Comparison of ENCODE assay signal across 1 cellular context in the genomic region with DNA sequence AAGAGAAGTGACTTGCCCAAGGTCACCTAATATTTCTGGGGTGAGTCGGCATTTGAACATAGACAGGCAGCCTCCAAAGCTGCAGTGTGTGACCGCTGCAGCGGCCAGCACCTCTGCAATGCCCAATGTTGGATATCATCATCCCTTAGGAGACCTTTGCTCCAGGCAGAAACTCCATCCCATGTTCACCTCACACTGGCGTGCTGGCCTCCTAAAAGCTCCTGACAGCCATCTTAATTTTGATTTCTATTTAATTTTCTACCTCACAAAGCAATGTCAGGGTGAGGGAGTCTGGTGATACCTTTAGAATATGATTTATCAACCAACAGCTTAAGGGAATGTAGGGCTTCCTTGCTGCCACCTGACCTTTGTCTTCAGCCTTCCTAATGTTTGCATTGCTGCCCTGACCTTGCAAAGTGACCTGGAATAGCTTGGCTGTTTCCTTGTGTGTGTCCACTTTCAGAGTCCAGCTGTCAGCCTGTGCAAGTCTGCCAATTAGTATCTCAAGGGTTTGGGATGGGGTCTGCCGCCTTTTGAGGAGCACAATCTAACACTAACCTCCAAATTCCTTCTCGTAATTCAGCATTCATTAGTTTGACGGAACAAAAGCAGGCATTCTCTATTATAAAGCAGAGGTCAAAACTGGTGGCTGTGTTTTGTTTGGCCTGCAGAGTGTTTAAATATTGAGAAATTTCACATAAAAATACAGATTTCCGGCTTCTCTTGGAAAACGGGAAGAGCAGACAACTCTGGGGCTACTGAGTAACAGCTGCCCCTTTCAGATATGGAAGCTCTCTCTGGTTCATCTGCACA.
A peak's percentile ranks its signal among the peaks of the same experiment; 100 is the strongest.
TF ChIP-seq lines count a peak whose summit lies in the region.

No MANE protein-coding gene starts in this region.

TF ChIP-seq in liver, 16 proteins besides CTCF, POLR2A, EP300 and RAD21 (continued from another document):
- TF ChIP-seq, protein P1, sequence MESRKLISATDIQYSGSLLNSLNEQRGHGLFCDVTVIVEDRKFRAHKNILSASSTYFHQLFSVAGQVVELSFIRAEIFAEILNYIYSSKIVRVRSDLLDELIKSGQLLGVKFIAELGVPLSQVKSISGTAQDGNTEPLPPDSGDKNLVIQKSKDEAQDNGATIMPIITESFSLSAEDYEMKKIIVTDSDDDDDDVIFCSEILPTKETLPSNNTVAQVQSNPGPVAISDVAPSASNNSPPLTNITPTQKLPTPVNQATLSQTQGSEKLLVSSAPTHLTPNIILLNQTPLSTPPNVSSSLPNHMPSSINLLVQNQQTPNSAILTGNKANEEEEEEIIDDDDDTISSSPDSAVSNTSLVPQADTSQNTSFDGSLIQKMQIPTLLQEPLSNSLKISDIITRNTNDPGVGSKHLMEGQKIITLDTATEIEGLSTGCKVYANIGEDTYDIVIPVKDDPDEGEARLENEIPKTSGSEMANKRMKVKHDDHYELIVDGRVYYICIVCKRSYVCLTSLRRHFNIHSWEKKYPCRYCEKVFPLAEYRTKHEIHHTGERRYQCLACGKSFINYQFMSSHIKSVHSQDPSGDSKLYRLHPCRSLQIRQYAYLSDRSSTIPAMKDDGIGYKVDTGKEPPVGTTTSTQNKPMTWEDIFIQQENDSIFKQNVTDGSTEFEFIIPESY (IDR thresholded peaks at IDR 0.05): peak; percentile 65
- peak; percentile 86 to 87 for TF ChIP-seq HNF4A (conservative IDR thresholded peaks at IDR 0.05)
- TF ChIP-seq SP1 (IDR thresholded peaks at IDR 0.05): peak; percentile 85
- peak; percentile 30 for TF ChIP-seq FOXA2 (IDR thresholded peaks at IDR 0.05)
- peak; percentile 92 for TF ChIP-seq YY1 (IDR thresholded peaks at IDR 0.05)
- no peak for TF ChIP-seq GABPA (IDR thresholded peaks at IDR 0.05 in 1 of 2, conservative IDR thresholded peaks at IDR 0.05 in 1 of 2)
- TF ChIP-seq HNF4G (IDR thresholded peaks at IDR 0.05): peak; percentile 40
